ENCODE assay signal across 18 cellular contexts in the genomic region with DNA sequence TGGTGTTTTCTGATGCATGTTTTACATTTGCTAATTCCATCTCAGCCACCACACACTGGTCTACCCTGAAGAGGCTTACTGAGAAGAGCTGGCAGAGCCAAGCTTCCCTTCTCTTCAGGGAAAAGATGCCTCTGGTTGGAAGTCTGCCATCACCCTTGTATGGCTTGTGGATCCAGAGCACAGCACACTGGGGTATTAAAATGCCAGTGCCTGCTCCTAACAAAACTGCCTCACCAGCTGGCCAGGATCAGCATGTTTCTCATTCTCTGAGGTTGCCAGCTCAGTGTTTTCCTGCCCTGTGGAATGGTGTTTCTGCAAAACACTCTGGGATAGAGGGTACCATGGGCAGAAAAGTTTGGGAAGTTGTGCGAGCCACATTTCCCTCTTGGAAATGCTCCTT.
"Had no signal": no experiment of that assay in that cellular context is flagged by ENCODE, and none has a peak within 500 bp of the region (broad histone marks: within the 10 kb centered on the region; RNA-seq: fewer than 3 reads in every experiment).

No MANE protein-coding gene starts in this region.

- DNase-seq: activated CD4-positive, alpha-beta memory T cell treated with anti-CD3 and anti-CD28 coated beads for 36 hours; activated CD4-positive, alpha-beta T cell treated with anti-CD3 and anti-CD28 coated beads for 36 hours; activated CD8-positive, alpha-beta memory T cell treated with anti-CD3 and anti-CD28 coated beads, Interleukin-2, amount 10 ng/mL, durations not matched to agents 7 days and 5 days; activated naive CD4-positive, alpha-beta T cell treated with anti-CD3 and anti-CD28 coated beads, Interleukin-2, amount 10 ng/mL, durations not matched to agents 7 days and 5 days; activated naive CD8-positive, alpha-beta T cell treated with anti-CD3 and anti-CD28 coated beads, Interleukin-2, amount 50 U/mL, for 24 hours; activated T-cell treated with anti-CD3 and anti-CD28 coated beads, Interleukin-2, amount 50 U/mL, for 1 hour; aorta; effector CD4-positive, alpha-beta T cell; left cardiac atrium; mesenchymal stem cell; sigmoid colon; spleen; stimulated activated CD4-positive, alpha-beta T cell treated with anti-CD3 and anti-CD28 coated beads, Interleukin-4, amount 100 ng/mL, for 4 hours; T-cell had no signal

- ATAC-seq: activated CD4-positive, alpha-beta T cell treated with anti-CD3 and anti-CD28 coated beads for 36 hours; activated CD8-positive, alpha-beta memory T cell treated with anti-CD3 and anti-CD28 coated beads, Interleukin-2, amount 10 ng/mL, durations not matched to agents 7 days and 5 days; activated naive CD8-positive, alpha-beta T cell treated with anti-CD3 and anti-CD28 coated beads, Interleukin-2, amount 50 U/mL, for 24 hours; activated T-helper 17 cell treated with anti-CD3 and anti-CD28 coated beads, Interleukin-2, amount 50 U/mL, for 72 hours; esophagus mucosa; stimulated activated memory B cell treated with anti-CD40 and anti-IgM and Interleukin-4, amounts not matched to agents 10 μg/mL and 1 μg/mL and 100 μg/mL, for 72 hours; T-cell; WTC11 had no signal
